ENCODE assay signal across 1 cellular context in genomic region chr7:99000196-99000903, GRCh38.
TF ChIP-seq lines count a peak whose summit lies in the region.

No MANE protein-coding gene starts in this region.

TF ChIP-seq in WTC11, 78 proteins besides CTCF, POLR2A, EP300 and RAD21 (continued from another document):
- TF ChIP-seq, protein P1, sequence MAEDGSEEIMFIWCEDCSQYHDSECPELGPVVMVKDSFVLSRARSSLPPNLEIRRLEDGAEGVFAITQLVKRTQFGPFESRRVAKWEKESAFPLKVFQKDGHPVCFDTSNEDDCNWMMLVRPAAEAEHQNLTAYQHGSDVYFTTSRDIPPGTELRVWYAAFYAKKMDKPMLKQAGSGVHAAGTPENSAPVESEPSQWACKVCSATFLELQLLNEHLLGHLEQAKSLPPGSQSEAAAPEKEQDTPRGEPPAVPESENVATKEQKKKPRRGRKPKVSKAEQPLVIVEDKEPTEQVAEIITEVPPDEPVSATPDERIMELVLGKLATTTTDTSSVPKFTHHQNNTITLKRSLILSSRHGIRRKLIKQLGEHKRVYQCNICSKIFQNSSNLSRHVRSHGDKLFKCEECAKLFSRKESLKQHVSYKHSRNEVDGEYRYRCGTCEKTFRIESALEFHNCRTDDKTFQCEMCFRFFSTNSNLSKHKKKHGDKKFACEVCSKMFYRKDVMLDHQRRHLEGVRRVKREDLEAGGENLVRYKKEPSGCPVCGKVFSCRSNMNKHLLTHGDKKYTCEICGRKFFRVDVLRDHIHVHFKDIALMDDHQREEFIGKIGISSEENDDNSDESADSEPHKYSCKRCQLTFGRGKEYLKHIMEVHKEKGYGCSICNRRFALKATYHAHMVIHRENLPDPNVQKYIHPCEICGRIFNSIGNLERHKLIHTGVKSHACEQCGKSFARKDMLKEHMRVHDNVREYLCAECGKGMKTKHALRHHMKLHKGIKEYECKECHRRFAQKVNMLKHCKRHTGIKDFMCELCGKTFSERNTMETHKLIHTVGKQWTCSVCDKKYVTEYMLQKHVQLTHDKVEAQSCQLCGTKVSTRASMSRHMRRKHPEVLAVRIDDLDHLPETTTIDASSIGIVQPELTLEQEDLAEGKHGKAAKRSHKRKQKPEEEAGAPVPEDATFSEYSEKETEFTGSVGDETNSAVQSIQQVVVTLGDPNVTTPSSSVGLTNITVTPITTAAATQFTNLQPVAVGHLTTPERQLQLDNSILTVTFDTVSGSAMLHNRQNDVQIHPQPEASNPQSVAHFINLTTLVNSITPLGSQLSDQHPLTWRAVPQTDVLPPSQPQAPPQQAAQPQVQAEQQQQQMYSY (CRISPR knock-in tag; IDR thresholded peaks at IDR 0.05), result no peak
